ENCODE assay signal across 21 cellular contexts in genomic region chr7:158738841-158739240, GRCh38. TPM values are rescaled to one million over a fixed set of nuclear protein-coding genes. Genes with fewer than 3 reads are reported as not detected.
DNase-seq lines count a peak whose midpoint lies in the region; ATAC-seq and TF ChIP-seq lines count a peak whose summit lies in the region.
"Had no signal": no experiment of that assay in that cellular context is flagged by ENCODE, and none has a peak within 500 bp of the region (broad histone marks: within the 10 kb centered on the region; RNA-seq: fewer than 3 reads in every experiment).

No MANE protein-coding gene starts in this region.

- WGBS in esophagus muscularis mucosa: 89% methylated on average over 15 of the region's 15 CpGs

- H3K27me3 ChIP-seq in esophagus muscularis mucosa (no peaks in the 10 kb centered on the region), neutrophil (no peaks in the 10 kb centered on the region)

- no peak for DNase-seq in activated CD4-positive, alpha-beta memory T cell treated with anti-CD3 and anti-CD28 coated beads for 36 hours
- no peak for DNase-seq in activated CD4-positive, alpha-beta memory T cell treated with anti-CD3 and anti-CD28 coated beads, Interleukin-2, amount 10 ng/mL, durations not matched to agents 7 days and 5 days
- DNase-seq in esophagus muscularis mucosa (ENCODE audit: extremely low spot score) (no peak), sciatic nerve (ENCODE audit: low spot score) (no peak), D341Med (ENCODE audit: low spot score) (no peak)
- DNase-seq: 8988T; CD4-positive, alpha-beta T cell; COR-L47; GM23248; H9; KG1; MM.1S; NCI-H2029; NCI-H446 treated with DMSO at 0.1 percent for 48 hours; NCI-H526; NCI-H82; NK-92 treated with Interleukin-12 subunit alpha and Interleukin-12 subunit beta, amount 100 ng/mL, for 24 hours; RPMI8226; SHP77 had no signal

- H3K9me3 ChIP-seq in esophagus muscularis mucosa: no peaks in the 10 kb centered on the region
- no peaks in the 10 kb centered on the region for H3K9me3 ChIP-seq in neutrophil

- no peak for TF ChIP-seq POLR2A in esophagus muscularis mucosa (IDR thresholded peaks at IDR 0.05; ENCODE audit: low read depth)

- H3K27ac ChIP-seq in esophagus muscularis mucosa (replicated peaks in 1 of 4) (peak overlapping the region; percentile 13 to 87 (median 50)), neutrophil (peak overlapping the region; percentile 64)

- H3K27ac Mint-ChIP-seq in activated CD4-positive, alpha-beta memory T cell treated with anti-CD3 and anti-CD28 coated beads for 36 hours: peak overlapping the region; percentile 54
- no peak overlapping the region for H3K27ac Mint-ChIP-seq in activated CD4-positive, alpha-beta memory T cell treated with anti-CD3 and anti-CD28 coated beads, Interleukin-2, amount 10 ng/mL, durations not matched to agents 7 days and 5 days
- H3K27ac Mint-ChIP-seq: CD4-positive, alpha-beta T cell had no signal

- H3K4me1 ChIP-seq in esophagus muscularis mucosa (peaks cover 0 to 34% (median 28%) of the 10 kb centered on the region in 4 donors), neutrophil (ENCODE audit: control insufficient read depth in 1 of 2, insufficient read depth in 1 of 2, low read depth in 1 of 2, low read length in 1 of 2) (peaks cover 15 to 27% of the 10 kb centered on the region in 2 experiments)

- ATAC-seq in SK-N-SH treated with all-trans-retinoic acid at 6 μM for 48 hours: no peak
- ATAC-seq in sciatic nerve: no peak

- H3K4me3 Mint-ChIP-seq in activated CD4-positive, alpha-beta memory T cell treated with anti-CD3 and anti-CD28 coated beads for 36 hours: no peak overlapping the region
- no peak overlapping the region for H3K4me3 Mint-ChIP-seq in activated CD4-positive, alpha-beta memory T cell treated with anti-CD3 and anti-CD28 coated beads, Interleukin-2, amount 10 ng/mL, durations not matched to agents 7 days and 5 days
- H3K4me3 Mint-ChIP-seq: CD4-positive, alpha-beta T cell; H9 had no signal

- H3K27me3 Mint-ChIP-seq in activated CD4-positive, alpha-beta memory T cell treated with anti-CD3 and anti-CD28 coated beads for 36 hours: no peaks in the 10 kb centered on the region
- H3K27me3 Mint-ChIP-seq in activated CD4-positive, alpha-beta memory T cell treated with anti-CD3 and anti-CD28 coated beads, Interleukin-2, amount 10 ng/mL, durations not matched to agents 7 days and 5 days: no peaks in the 10 kb centered on the region
- H3K27me3 Mint-ChIP-seq: CD4-positive, alpha-beta T cell had no signal

- H3K36me3 ChIP-seq in esophagus muscularis mucosa: peaks cover 75 to 100% (median 100%) of the 10 kb centered on the region in 4 donors
- peaks cover 54% of the 10 kb centered on the region for H3K36me3 ChIP-seq in neutrophil

- intact Hi-C loops in activated CD4-positive, alpha-beta memory T cell treated with anti-CD3 and anti-CD28 coated beads for 36 hours (cut with micrococcal nuclease): no loop called here
- intact Hi-C loops in esophagus muscularis mucosa (cut with DNase I) (no loop called here), sciatic nerve (cut with DNase I) (no loop called here)

- no peak overlapping the region for H3K4me3 ChIP-seq in esophagus muscularis mucosa
- H3K4me3 ChIP-seq in neutrophil (ENCODE audit: low read depth in 1 of 2, low read length in 1 of 2): no peak overlapping the region
- H3K4me3 ChIP-seq: GM23248 had no signal

- peaks cover 43% of the 10 kb centered on the region for H3K36me3 Mint-ChIP-seq in activated CD4-positive, alpha-beta memory T cell treated with anti-CD3 and anti-CD28 coated beads for 36 hours
- H3K36me3 Mint-ChIP-seq in activated CD4-positive, alpha-beta memory T cell treated with anti-CD3 and anti-CD28 coated beads, Interleukin-2, amount 10 ng/mL, durations not matched to agents 7 days and 5 days (ENCODE audit: low read depth): peaks cover 87% of the 10 kb centered on the region

- POLR2A ChIA-PET in activated CD4-positive, alpha-beta memory T cell treated with anti-CD3 and anti-CD28 coated beads for 36 hours (lab: Charles Lee): no interaction called here
- POLR2A ChIA-PET in activated CD4-positive, alpha-beta memory T cell treated with anti-CD3 and anti-CD28 coated beads, Interleukin-2, amount 10 ng/mL, durations not matched to agents 7 days and 5 days (lab: Charles Lee): no interaction called here

- CTCF ChIA-PET in activated CD4-positive, alpha-beta memory T cell treated with anti-CD3 and anti-CD28 coated beads for 36 hours (lab: Charles Lee): no interaction called here
- CTCF ChIA-PET in activated CD4-positive, alpha-beta memory T cell treated with anti-CD3 and anti-CD28 coated beads, Interleukin-2, amount 10 ng/mL, durations not matched to agents 7 days and 5 days (lab: Charles Lee): no interaction called here

- no peak for TF ChIP-seq CTCF in esophagus muscularis mucosa (IDR thresholded peaks at IDR 0.05)
- TF ChIP-seq CTCF in neutrophil (IDR thresholded peaks at IDR 0.05): no peak

- no peaks in the 10 kb centered on the region for H3K9me3 Mint-ChIP-seq in activated CD4-positive, alpha-beta memory T cell treated with anti-CD3 and anti-CD28 coated beads for 36 hours
- no peaks in the 10 kb centered on the region for H3K9me3 Mint-ChIP-seq in activated CD4-positive, alpha-beta memory T cell treated with anti-CD3 and anti-CD28 coated beads, Interleukin-2, amount 10 ng/mL, durations not matched to agents 7 days and 5 days
- H3K9me3 Mint-ChIP-seq: CD4-positive, alpha-beta T cell; H9 had no signal

- H3K4me1 Mint-ChIP-seq in activated CD4-positive, alpha-beta memory T cell treated with anti-CD3 and anti-CD28 coated beads for 36 hours (ENCODE audit: low read depth): peaks cover 2% of the 10 kb centered on the region
- no peaks in the 10 kb centered on the region for H3K4me1 Mint-ChIP-seq in activated CD4-positive, alpha-beta memory T cell treated with anti-CD3 and anti-CD28 coated beads, Interleukin-2, amount 10 ng/mL, durations not matched to agents 7 days and 5 days
- H3K4me1 Mint-ChIP-seq: H9 had no signal

- no peak for TF ChIP-seq EP300 in esophagus muscularis mucosa (IDR thresholded peaks at IDR 0.05)

TF ChIP-seq in SK-N-SH treated with all-trans-retinoic acid at 6 μM for 48 hours, 23 proteins besides CTCF, POLR2A, EP300 and RAD21:
- no peak for TF ChIP-seq ZNF70 (CRISPR knock-in tag; IDR thresholded peaks at IDR 0.05)
- no peak for TF ChIP-seq ZNF8 (CRISPR knock-in tag; IDR thresholded peaks at IDR 0.05)
- TF ChIP-seq ZFP30 (CRISPR knock-in tag; IDR thresholded peaks at IDR 0.05): no peak
- TF ChIP-seq ISL1 (CRISPR knock-in tag; IDR thresholded peaks at IDR 0.05): no peak
- TF ChIP-seq ZNF565 (CRISPR knock-in tag; conservative IDR thresholded peaks at IDR 0.05; ENCODE audit: low read depth): no peak
TF ChIP-seq in SK-N-SH treated with all-trans-retinoic acid at 6 μM for 48 hours: peak in this region for 0.

RNA-seq across cellular contexts. Expression of gene NCAPG2, which starts 34.2 kb away (rescaled TPM):
- total RNA-seq in activated CD4-positive, alpha-beta memory T cell treated with anti-CD3 and anti-CD28 coated beads for 36 hours: 100 to 1,000 TPM; 145 to 149 TPM
- 100 to 1,000 TPM; 151 TPM for total RNA-seq in activated CD4-positive, alpha-beta memory T cell treated with anti-CD3 and anti-CD28 coated beads, Interleukin-2, amount 10 ng/mL, durations not matched to agents 7 days and 5 days
- 1 to 10 TPM; 4.2 to 6.2 (median 4.4) TPM for total RNA-seq in esophagus muscularis mucosa
- total RNA-seq in sciatic nerve: 11.7 TPM

Comparison
In these comparisons a context has a peak if more than half of its experiments do, and no peak if none do; other contexts are left out.
1. RNA of gene NCAPG2, which starts 34.2 kb away (total RNA-seq): 151 TPM in activated CD4-positive, alpha-beta memory T cell treated with anti-CD3 and anti-CD28 coated beads, Interleukin-2, amount 10 ng/mL, durations not matched to agents 7 days and 5 days and 145 to 149 TPM in activated CD4-positive, alpha-beta memory T cell treated with anti-CD3 and anti-CD28 coated beads for 36 hours; 11.7 TPM in sciatic nerve (single experiment) and 4.2 to 6.2 TPM in esophagus muscularis mucosa; every median in the first group is over 10 times any median in the second.